9 cellular contexts compared by ENCODE assay signal in the genomic region with DNA sequence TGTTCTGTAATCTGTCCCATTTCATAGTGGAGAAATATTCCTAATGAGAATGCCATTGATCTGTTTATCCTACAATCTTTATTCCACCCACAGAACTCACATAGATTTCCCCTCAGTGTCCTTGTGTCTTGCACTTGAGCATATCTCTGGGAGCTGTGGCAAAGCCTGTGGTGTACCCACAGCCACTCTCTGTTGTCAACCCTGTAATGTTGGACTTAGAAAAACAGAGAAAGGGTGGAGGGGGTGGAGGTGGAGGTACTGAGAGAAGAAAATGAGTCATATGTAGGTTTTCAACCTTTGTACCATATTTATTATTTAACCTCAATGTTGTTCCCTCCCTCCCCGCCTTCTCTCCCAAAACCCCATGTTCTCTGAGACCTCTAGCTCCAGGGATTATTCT. TPM values are rescaled to one million over a fixed set of nuclear protein-coding genes. Genes with fewer than 3 reads are reported as not detected.
"Had no signal": no experiment of that assay in that cellular context is flagged by ENCODE, and none has a peak within 500 bp of the region (broad histone marks: within the 10 kb centered on the region; RNA-seq: fewer than 3 reads in every experiment).

No MANE protein-coding gene starts in this region.

- H3K36me3 ChIP-seq: HAP-1 had no signal

- H3K27ac ChIP-seq: GM23248 had no signal

- H3K4me1 ChIP-seq: HAP-1 had no signal

- ATAC-seq: HCT116 had no signal

- H2AFZ ChIP-seq: GM23248 had no signal

- H3K9ac ChIP-seq: GM23248 had no signal

- H3K9me3 ChIP-seq: HAP-1 had no signal

- FAIRE-seq: HTR-8/SVneo had no signal

- DNase-seq: GM23248, GOT3, H7, HFFc6, IMR-90 had no signal

- H3K4me3 ChIP-seq: GM23248, HAP-1 had no signal

RNA-seq across cellular contexts. Expression of a gene that starts 46.9 kb away (rescaled TPM):
- total RNA-seq: GM23248, HT-29, IMR-90 had no signal
- polyA plus RNA-seq: GM23248, IMR-90 had no signal
